Comparison of ENCODE assay signal across 28 cellular contexts in the genomic region with DNA sequence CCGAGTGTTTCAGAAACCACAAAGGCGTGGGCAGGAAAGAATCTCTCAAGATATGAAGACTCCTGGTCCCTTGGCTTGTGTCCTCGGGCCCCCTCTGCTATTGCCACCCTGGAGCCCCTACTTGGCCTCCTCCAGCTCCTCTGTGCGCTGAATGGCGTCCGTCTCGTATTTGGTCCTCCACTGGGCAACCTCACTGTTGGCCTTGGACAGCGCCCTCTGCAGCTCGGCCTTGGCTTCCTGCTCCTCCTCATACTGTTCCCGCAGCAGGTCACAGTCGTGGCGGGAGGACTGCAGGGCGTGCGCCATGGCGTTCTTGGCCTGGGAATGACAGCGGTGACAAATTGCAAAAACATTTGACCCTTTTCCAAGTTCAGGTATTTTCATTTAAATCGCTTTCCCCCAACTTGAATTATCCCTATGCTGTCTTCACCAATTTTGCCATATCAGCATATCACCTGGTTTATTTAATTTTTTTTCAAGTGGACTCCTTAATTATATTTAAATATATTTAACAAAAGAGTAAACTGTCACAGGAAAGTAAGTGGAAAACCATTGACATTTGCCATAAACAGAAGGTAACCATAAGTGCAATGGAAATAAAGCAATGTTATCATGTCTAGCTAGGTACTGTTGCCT. TPM values are rescaled to one million over a fixed set of nuclear protein-coding genes. Genes with fewer than 3 reads are reported as not detected.
"Had no signal": no experiment of that assay in that cellular context is flagged by ENCODE, and none has a peak within 500 bp of the region (broad histone marks: within the 10 kb centered on the region; RNA-seq: fewer than 3 reads in every experiment).

No MANE protein-coding gene starts in this region.

- H3K27me3 Mint-ChIP-seq: activated CD4-positive, alpha-beta memory T cell treated with anti-CD3 and anti-CD28 coated beads, Interleukin-2, amount 10 ng/mL, durations not matched to agents 7 days and 5 days had no signal

- H3K27ac Mint-ChIP-seq: activated CD4-positive, alpha-beta memory T cell treated with anti-CD3 and anti-CD28 coated beads, Interleukin-2, amount 10 ng/mL, durations not matched to agents 7 days and 5 days; activated CD4-positive, alpha-beta T cell treated with anti-CD3 and anti-CD28 coated beads for 36 hours; activated naive CD4-positive, alpha-beta T cell treated with anti-CD3 and anti-CD28 coated beads for 36 hours; activated naive CD8-positive, alpha-beta T cell; activated T-helper 17 cell treated with anti-CD3 and anti-CD28 coated beads, Interleukin-2, amount 50 U/mL, for 72 hours; brain; T-helper 1 cell treated with Interleukin-12 subunit alpha and Interleukin-12 subunit beta and Interleukin-4 antibody, amounts not matched to agents 30 μg/mL and 1 μg/mL, for 36 hours had no signal

- H3K4me3 Mint-ChIP-seq: activated CD4-positive, alpha-beta memory T cell treated with anti-CD3 and anti-CD28 coated beads, Interleukin-2, amount 10 ng/mL, durations not matched to agents 7 days and 5 days; activated CD4-positive, alpha-beta T cell treated with anti-CD3 and anti-CD28 coated beads for 36 hours; activated naive CD4-positive, alpha-beta T cell treated with anti-CD3 and anti-CD28 coated beads for 36 hours; activated naive CD8-positive, alpha-beta T cell; activated T-helper 17 cell treated with anti-CD3 and anti-CD28 coated beads, Interleukin-2, amount 50 U/mL, for 72 hours; brain; central memory CD8-positive, alpha-beta T cell; T-helper 1 cell treated with Interleukin-12 subunit alpha and Interleukin-12 subunit beta and Interleukin-4 antibody, amounts not matched to agents 30 μg/mL and 1 μg/mL, for 36 hours had no signal

- H3K36me3 Mint-ChIP-seq: activated naive CD8-positive, alpha-beta T cell; brain had no signal

- H3K4me1 Mint-ChIP-seq: activated T-helper 17 cell treated with anti-CD3 and anti-CD28 coated beads, Interleukin-2, amount 50 U/mL, for 72 hours; central memory CD8-positive, alpha-beta T cell had no signal

- H3K9me3 Mint-ChIP-seq: activated CD4-positive, alpha-beta memory T cell treated with anti-CD3 and anti-CD28 coated beads, Interleukin-2, amount 10 ng/mL, durations not matched to agents 7 days and 5 days; activated naive CD4-positive, alpha-beta T cell treated with anti-CD3 and anti-CD28 coated beads for 36 hours; activated T-helper 17 cell treated with anti-CD3 and anti-CD28 coated beads, Interleukin-2, amount 50 U/mL, for 72 hours; central memory CD8-positive, alpha-beta T cell; T-helper 1 cell treated with Interleukin-12 subunit alpha and Interleukin-12 subunit beta and Interleukin-4 antibody, amounts not matched to agents 30 μg/mL and 1 μg/mL, for 36 hours had no signal

- DNase-seq: activated CD4-positive, alpha-beta memory T cell treated with anti-CD3 and anti-CD28 coated beads, Interleukin-2, amount 10 ng/mL, durations not matched to agents 7 days and 5 days; activated CD4-positive, alpha-beta T cell treated with anti-CD3 and anti-CD28 coated beads for 36 hours; activated CD4-positive, alpha-beta T cell treated with anti-CD3 and anti-CD28 coated beads, Interleukin-2, amount 50 U/mL, for 1 hour; activated gamma-delta T cell; activated naive CD4-positive, alpha-beta T cell treated with anti-CD3 and anti-CD28 coated beads for 36 hours; activated T-cell treated with anti-CD3 and anti-CD28 coated beads for 4 hours; activated T-cell treated with anti-CD3 and anti-CD28 coated beads, Interleukin-2, amount 50 U/mL, for 48 hours; amygdala; NCI-H1092 treated with DMSO at 0.1 percent for 48 hours; NCI-H1417 treated with DMSO at 0.1 percent for 48 hours; NCI-H1694; NCI-H2029 treated with DMSO at 0.1 percent for 48 hours; NCI-H345; NCI-H510A; NCI-H526 treated with DMSO at 0.1 percent for 48 hours; NCI-H82; SHP77 had no signal

- ATAC-seq: activated CD4-positive, alpha-beta T cell treated with anti-CD3 and anti-CD28 coated beads for 36 hours; activated T-helper 17 cell treated with anti-CD3 and anti-CD28 coated beads, Interleukin-2, amount 50 U/mL, for 72 hours; Panc1 had no signal

- FAIRE-seq: astrocyte had no signal

RNA-seq across cellular contexts. Expression of a gene that starts 59.7 kb away (rescaled TPM):
- total RNA-seq: activated CD4-positive, alpha-beta memory T cell treated with anti-CD3 and anti-CD28 coated beads, Interleukin-2, amount 10 ng/mL, durations not matched to agents 7 days and 5 days; activated CD4-positive, alpha-beta T cell treated with anti-CD3 and anti-CD28 coated beads for 36 hours; activated CD8-positive, alpha-beta memory T cell treated with anti-CD3 and anti-CD28 coated beads for 36 hours; activated naive CD4-positive, alpha-beta T cell treated with anti-CD3 and anti-CD28 coated beads for 36 hours; activated T-helper 17 cell treated with anti-CD3 and anti-CD28 coated beads, Interleukin-2, amount 50 U/mL, for 72 hours; astrocyte; MCF 10A; OCI-LY7; SK-MEL-5 had no signal
